In genomic region chr17:70172449-70172848, GRCh38 we compare ENCODE assay signal across 35 cellular contexts. TPM values are rescaled to one million over a fixed set of nuclear protein-coding genes. Genes with fewer than 3 reads are reported as not detected.
A peak's percentile ranks its signal among the peaks of the same experiment; 100 is the strongest.
DNase-seq lines count a peak whose midpoint lies in the region; ATAC-seq, FAIRE-seq and TF ChIP-seq lines count a peak whose summit lies in the region.
"Had no signal": no experiment of that assay in that cellular context is flagged by ENCODE, and none has a peak within 500 bp of the region (broad histone marks: within the 10 kb centered on the region; RNA-seq: fewer than 3 reads in every experiment).

No MANE protein-coding gene starts in this region.

- H3K79me2 ChIP-seq in GM23248 (ENCODE audit: insufficient read depth) = no peaks in the 10 kb centered on the region
- H3K79me2 ChIP-seq in GM12878 (ENCODE audit: control insufficient read depth, insufficient read depth, low read length) = no peaks in the 10 kb centered on the region

- peaks cover 10% of the 10 kb centered on the region for H3K27me3 Mint-ChIP-seq in glutamatergic neuron (ENCODE audit: unreplicated experiment)

- H3K4me1 ChIP-seq in GM23248 (ENCODE audit: insufficient read depth) (peaks cover 13% of the 10 kb centered on the region), GM12878 (ENCODE audit: control insufficient read depth, insufficient read depth, low read length) (peaks cover 8% of the 10 kb centered on the region), psoas muscle (peaks cover 34% of the 10 kb centered on the region)

- no peak overlapping the region for H3K4me2 ChIP-seq in GM23248 (ENCODE audit: unreplicated experiment)
- no peak overlapping the region for H3K4me2 ChIP-seq in GM12878 (ENCODE audit: control insufficient read depth, insufficient read depth)
- H3K4me2 ChIP-seq: GM23338 had no signal

- no peaks in the 10 kb centered on the region; the same call in 1 of the 2 replicates for H3K27me3 ChIP-seq in GM23248 (replicated peaks; ENCODE audit: insufficient read depth)
- H3K27me3 ChIP-seq in GM12878 (replicated peaks in 1 of 2; ENCODE audit: control insufficient read depth in 2 of 2, insufficient read depth in 2 of 2, low read length in 1 of 2) = peaks cover 0 to 10% of the 10 kb centered on the region in 2 experiments; a peak in 1 of 4 replicates
- H3K27me3 ChIP-seq in psoas muscle (ENCODE audit: insufficient read depth in 3 of 3, low read length in 2 of 3) = no peaks in the 10 kb centered on the region
- H3K27me3 ChIP-seq: right atrium auricular region had no signal

- H3K4me3 ChIP-seq in GM23248 (no peak overlapping the region), GM12878 (no peak overlapping the region), psoas muscle (peak overlapping the region; percentile 83)
- H3K4me3 ChIP-seq: GM23338, right atrium auricular region, suprapubic skin had no signal

- peaks cover 10% of the 10 kb centered on the region; the same call in 1 of the 2 replicates for H3F3A ChIP-seq in GM23248 (ENCODE audit: insufficient read depth)

- SMC1A ChIA-PET in GM12878 (lab: Charles Lee; ENCODE audit: uncharacterized antibody, unreplicated experiment) = interaction anchor here (0.8 to 3.5 kb wide), 18 partner anchors 9 to 566 kb away, joined by 3 to 24 read pairs (median 5); no protein-coding TSS in a partner anchor

- H4K20me1 ChIP-seq in GM23248 (ENCODE audit: insufficient read depth) (no peaks in the 10 kb centered on the region), GM12878 (ENCODE audit: control insufficient read depth, insufficient read depth) (no peaks in the 10 kb centered on the region)

- CTCF ChIA-PET in GM12878 (lab: Yijun Ruan, JAX) = interaction anchor here (0.9 to 4.9 kb wide), 7 partner anchors 12 to 382 kb away, joined by 3 to 31 read pairs (median 4); no protein-coding TSS in a partner anchor

- H3K4me3 Mint-ChIP-seq in glutamatergic neuron (ENCODE audit: unreplicated experiment) = peak overlapping the region; percentile 10
- H3K4me3 Mint-ChIP-seq in stimulated activated effector memory CD8-positive, alpha-beta T cell treated with anti-CD3 and anti-CD28 coated beads, Interleukin-12 subunit alpha, Interleukin-12 subunit beta, amount 100 ng/mL, for 72 hours = no peak overlapping the region
- H3K4me3 Mint-ChIP-seq: activated naive CD8-positive, alpha-beta T cell treated with anti-CD3 and anti-CD28 coated beads, Interleukin-2, amount 10 ng/mL, durations not matched to agents 7 days and 5 days; central memory CD8-positive, alpha-beta T cell; HFFc6; IgD-negative memory B cell; memory B cell; naive thymus-derived CD4-positive, alpha-beta T cell; stimulated activated memory B cell treated with anti-CD40 and anti-IgM and Interleukin-4, amounts not matched to agents 10 μg/mL and 1 μg/mL and 100 μg/mL, for 72 hours had no signal

- H3K9me2 ChIP-seq in GM23248 (ENCODE audit: insufficient read depth) = no peaks in the 10 kb centered on the region

- peaks cover 50% of the 10 kb centered on the region for H3K4me1 Mint-ChIP-seq in glutamatergic neuron (ENCODE audit: low read depth, unreplicated experiment)
- H3K4me1 Mint-ChIP-seq in stimulated activated effector memory CD8-positive, alpha-beta T cell treated with anti-CD3 and anti-CD28 coated beads, Interleukin-12 subunit alpha, Interleukin-12 subunit beta, amount 100 ng/mL, for 72 hours = peaks cover 15% of the 10 kb centered on the region

- H3K36me3 Mint-ChIP-seq in glutamatergic neuron (ENCODE audit: unreplicated experiment) = no peaks in the 10 kb centered on the region
- H3K36me3 Mint-ChIP-seq in stimulated activated effector memory CD8-positive, alpha-beta T cell treated with anti-CD3 and anti-CD28 coated beads, Interleukin-12 subunit alpha, Interleukin-12 subunit beta, amount 100 ng/mL, for 72 hours = no peaks in the 10 kb centered on the region
- H3K36me3 Mint-ChIP-seq: activated naive CD8-positive, alpha-beta T cell treated with anti-CD3 and anti-CD28 coated beads, Interleukin-2, amount 10 ng/mL, durations not matched to agents 7 days and 5 days; memory B cell; naive thymus-derived CD4-positive, alpha-beta T cell; stimulated activated memory B cell treated with anti-CD40 and anti-IgM and Interleukin-4, amounts not matched to agents 10 μg/mL and 1 μg/mL and 100 μg/mL, for 72 hours had no signal

- no peak for TF ChIP-seq RAD21 in GM12878 (IDR thresholded peaks at IDR 0.05; ENCODE audit: insufficient read depth, low read depth, low read length)

- H3K27ac ChIP-seq in GM23248 = no peak overlapping the region
- H3K27ac ChIP-seq in GM12878 (ENCODE audit: control insufficient read depth, insufficient read depth) = no peak overlapping the region
- peak overlapping the region; percentile 98 for H3K27ac ChIP-seq in psoas muscle
- H3K27ac ChIP-seq: C4-2B, suprapubic skin, VCaP had no signal

- no TSS peak for BruUV-seq in GM12878 (replicated peaks; lab: Mats Ljungman, UMichigan)

- POLR2A ChIA-PET in GM12878 (lab: Charles Lee) = no interaction called here

- WGBS in GM23248 (ENCODE audit: low coverage in 1 of 2, low lambda C conversion rate in 2 of 2, missing lambda C conversion rate in 2 of 2), 2 experiments = 95 to 96% methylated on average over 2 of the region's 2 CpGs
- WGBS in GM12878 (ENCODE audit: insufficient coverage, insufficient replicate concordance, low lambda C conversion rate, missing lambda C conversion rate) = 0% methylated on average over 2 of the region's 2 CpGs
- 45 to 48% (median 46%) methylated on average over 2 of the region's 2 CpGs for WGBS in psoas muscle, 3 donors

- H3K9ac ChIP-seq in GM23248 = no peak overlapping the region
- H3K9ac ChIP-seq in GM12878 (ENCODE audit: control insufficient read depth, insufficient read depth, low read length) = no peak overlapping the region

- intact Hi-C loops in GM12878 (cut with micrococcal nuclease; ENCODE audit: unreplicated experiment) = no loop called here
- intact Hi-C loops in psoas muscle (cut with DNase I) = loop anchor here in 1 of 2 donors (10.0 kb wide), 1 partner anchor 848 kb away; the partner anchor contains the start of gene ABCA5
- intact Hi-C loops in posterior vena cava (cut with DNase I) = no loop called here

- no peak for TF ChIP-seq EP300 in GM12878 (IDR thresholded peaks at IDR 0.05; ENCODE audit: borderline replicate concordance in 1 of 2, control insufficient read depth in 1 of 2, low read depth in 2 of 2, low read length in 2 of 2)

- H2AFZ ChIP-seq in GM23248 (no peak overlapping the region), GM12878 (ENCODE audit: control insufficient read depth, low read depth, low read length) (no peak overlapping the region)
- H2AFZ ChIP-seq: GM23338 had no signal

- no peak overlapping the region for H3K27ac Mint-ChIP-seq in glutamatergic neuron (ENCODE audit: unreplicated experiment)
- no peak overlapping the region for H3K27ac Mint-ChIP-seq in stimulated activated effector memory CD8-positive, alpha-beta T cell treated with anti-CD3 and anti-CD28 coated beads, Interleukin-12 subunit alpha, Interleukin-12 subunit beta, amount 100 ng/mL, for 72 hours
- H3K27ac Mint-ChIP-seq: activated naive CD8-positive, alpha-beta T cell treated with anti-CD3 and anti-CD28 coated beads, Interleukin-2, amount 10 ng/mL, durations not matched to agents 7 days and 5 days; GM23338; HFFc6; IgD-negative memory B cell; memory B cell; naive thymus-derived CD4-positive, alpha-beta T cell; stimulated activated memory B cell treated with anti-CD40 and anti-IgM and Interleukin-4, amounts not matched to agents 10 μg/mL and 1 μg/mL and 100 μg/mL, for 72 hours had no signal

- in situ Hi-C loops in GM23248 (cut with MboI) = no loop called here
- in situ Hi-C loops in GM12878 (cut with MboI) = no loop called here

- no peaks in the 10 kb centered on the region for H3K36me3 ChIP-seq in GM23248 (ENCODE audit: low read depth)
- no peaks in the 10 kb centered on the region for H3K36me3 ChIP-seq in GM12878 (ENCODE audit: control insufficient read depth in 2 of 2, insufficient read depth in 2 of 2, low read length in 1 of 2)
- H3K36me3 ChIP-seq in psoas muscle (ENCODE audit: insufficient read depth in 1 of 2, low read depth in 1 of 2) = peaks cover 2 to 22% of the 10 kb centered on the region in 2 donors

- no peaks in the 10 kb centered on the region for H3K9me3 ChIP-seq in GM23248 (ENCODE audit: low read depth)
- no peaks in the 10 kb centered on the region for H3K9me3 ChIP-seq in GM12878 (replicated peaks; ENCODE audit: control insufficient read depth, insufficient read depth, low read length)
- no peaks in the 10 kb centered on the region for H3K9me3 ChIP-seq in psoas muscle
- H3K9me3 ChIP-seq: right atrium auricular region, suprapubic skin had no signal

- DNase-seq in GM23248 (peak; percentile 19), GM12878 (ENCODE audit: low read depth, low spot score) (no peak), glutamatergic neuron (no peak), psoas muscle (no peak), GM12891 (ENCODE audit: insufficient read length, low spot score) (no peak), posterior vena cava (ENCODE audit: low spot score) (no peak), NCI-H146 (lab: John Stamatoyannopoulos, UW) (no peak)
- no peak for DNase-seq in stimulated activated effector memory CD8-positive, alpha-beta T cell treated with anti-CD3 and anti-CD28 coated beads, Interleukin-12 subunit alpha, Interleukin-12 subunit beta, amount 100 ng/mL, for 72 hours (ENCODE audit: low spot score in 2 of 2)
- DNase-seq: activated CD4-positive, alpha-beta T cell treated with anti-CD3 and anti-CD28 coated beads for 48 hours; activated effector memory CD4-positive, alpha-beta T cell treated with anti-CD3 and anti-CD28 coated beads, Interleukin-2, amount 50 U/mL, for 16 hours; activated naive CD8-positive, alpha-beta T cell treated with anti-CD3 and anti-CD28 coated beads, Interleukin-2, amount 10 ng/mL, durations not matched to agents 7 days and 5 days; activated T-cell treated with anti-CD3 and anti-CD28 coated beads, Interleukin-2, amount 50 U/mL, for 1 hour; Calu3; DMS79 treated with DMSO at 0.1 percent for 48 hours; head of caudate nucleus; HFFc6; naive thymus-derived CD4-positive, alpha-beta T cell; NCI-H1105; NCI-H1930; NCI-H524 treated with DMSO at 0.1 percent for 48 hours; NK-92 treated with Interleukin-12 subunit alpha and Interleukin-12 subunit beta, amount 100 ng/mL, for 24 hours; stimulated activated CD4-positive, alpha-beta T cell treated with anti-CD3 and anti-CD28 coated beads, Interleukin-12 subunit alpha, Interleukin-12 subunit beta, amount 100 ng/mL, for 4 hours; stimulated activated CD4-positive, alpha-beta T cell treated with anti-CD3 and anti-CD28 coated beads, Interleukin-4, amount 100 ng/mL, for 24 hours had no signal

- peaks cover 11% of the 10 kb centered on the region for H3K9me3 Mint-ChIP-seq in glutamatergic neuron (ENCODE audit: unreplicated experiment)
- no peaks in the 10 kb centered on the region for H3K9me3 Mint-ChIP-seq in stimulated activated effector memory CD8-positive, alpha-beta T cell treated with anti-CD3 and anti-CD28 coated beads, Interleukin-12 subunit alpha, Interleukin-12 subunit beta, amount 100 ng/mL, for 72 hours
- H3K9me3 Mint-ChIP-seq: activated naive CD8-positive, alpha-beta T cell treated with anti-CD3 and anti-CD28 coated beads, Interleukin-2, amount 10 ng/mL, durations not matched to agents 7 days and 5 days; central memory CD8-positive, alpha-beta T cell; GM23338; HFFc6; memory B cell; stimulated activated memory B cell treated with anti-CD40 and anti-IgM and Interleukin-4, amounts not matched to agents 10 μg/mL and 1 μg/mL and 100 μg/mL, for 72 hours had no signal

- no peak for ATAC-seq in GM12878
- ATAC-seq in psoas muscle = no peak
- ATAC-seq in stimulated activated effector memory CD8-positive, alpha-beta T cell treated with anti-CD3 and anti-CD28 coated beads, Interleukin-12 subunit alpha, Interleukin-12 subunit beta, amount 100 ng/mL, for 72 hours = no peak
- ATAC-seq: GM23338; naive thymus-derived CD4-positive, alpha-beta T cell; PC-3; stimulated activated memory B cell treated with anti-CD40 and anti-IgM and Interleukin-4, amounts not matched to agents 10 μg/mL and 1 μg/mL and 100 μg/mL, for 72 hours had no signal

- TF ChIP-seq POLR2A in GM12878 (IDR thresholded peaks at IDR 0.05; ENCODE audit: low read depth, low read length) (no peak), GM12891 (IDR thresholded peaks at IDR 0.05; ENCODE audit: low read depth, low read length) (no peak)

- no peak for TF ChIP-seq CTCF in GM12878 (IDR thresholded peaks at IDR 0.05 in 2 of 3, conservative IDR thresholded peaks at IDR 0.05 in 1 of 3; ENCODE audit: control insufficient read depth in 2 of 3, extremely low read depth in 1 of 3, insufficient read depth in 1 of 3, low read depth in 3 of 3, low read length in 3 of 3)
- TF ChIP-seq CTCF in glutamatergic neuron (IDR thresholded peaks at IDR 0.05; ENCODE audit: partially characterized antibody, unreplicated experiment) = no peak
- TF ChIP-seq CTCF in psoas muscle (IDR thresholded peaks at IDR 0.05) = no peak

- RAD21 ChIA-PET in GM12878 (lab: Charles Lee; ENCODE audit: unreplicated experiment) = interaction anchor here (0.6 to 6.5 kb wide), 9 partner anchors 36 to 566 kb away, joined by 3 to 57 read pairs (median 4); no protein-coding TSS in a partner anchor

- FAIRE-seq in GM12878 (lab: Jason Lieb, UNC) = no peak
- FAIRE-seq in GM12891 (lab: Jason Lieb, UNC) = no peak

RNA-seq across cellular contexts. Expression of gene KCNJ2, which starts 3.1 kb away (rescaled TPM):
- total RNA-seq in GM23248 (2014; rRNA removed; shearing (Covaris generic)) = 0.63 and 1.1 TPM in 2 replicates
- polyA plus RNA-seq in GM23248 (2016; fragmentation: Nextera tagmentation; extraction: Ambion mirVana) (0.68 and 0.75 TPM in 2 replicates), GM12878 (2011; rRNA removed) (2.3 and 2.6 TPM in 2 replicates), GM12878 (2014; fragmentation: Illumina TruSeq; extraction: Trizol) (3.8 and 4.9 TPM in 2 replicates), GM12878 (2014; fragmentation: Nextera tagmentation; extraction: Ambion mirVana) (1 to 10 TPM; 1.6 to 3.0 TPM), GM12878 (2014; rRNA removed) (2.5 and 2.6 TPM in 2 replicates), GM12878 (2016; fragmentation: Nextera tagmentation; extraction: Ambion mirVana) (1 to 10 TPM; 2.6 to 3.3 TPM), psoas muscle (1 to 10 TPM in 2 of 3 donors, under 1 TPM in 1; 0.33 to 6.7 (median 2.1) TPM)
- total RNA-seq in GM12878 (2013; cell fraction: nucleolus; rRNA removed) = 4.2 and 4.7 TPM in 2 replicates
- total RNA-seq in GM12878 (2014; rRNA removed) (6.3 and 8.2 TPM in 2 replicates), GM12878 (2014; rRNA removed; fragmentation: Illumina TruSeq; extraction: Trizol) (8.0 and 8.6 TPM in 2 replicates), GM12878 (2021) (10.0 and 10.1 TPM in 2 replicates), glutamatergic neuron (ENCODE audit: unreplicated experiment) (1.3 TPM), psoas muscle (10 to 100 TPM in 2 of 4 donors, 1 to 10 TPM in 2; 7.9 to 17.7 (median 9.9) TPM), posterior vena cava (1 to 10 TPM; 3.1 to 3.2 TPM)
- not detected for polyA plus RNA-seq in GM12878 (2011; ENCODE audit: low read depth)
- 1.6 and 2.1 TPM in 2 replicates for polyA plus RNA-seq in GM12878 (2011; cell fraction: cytosol; rRNA removed)
- polyA plus RNA-seq in GM12878 (2011; cell fraction: nucleus; rRNA removed) = 1.9 and 2.3 TPM in 2 replicates
- 0.03 and 0.08 TPM in 2 replicates for polyA plus RNA-seq in GM12878 (2012)
- 12.4 and 17.6 TPM in 2 replicates for polyA minus RNA-seq in GM12878 (2011; rRNA and poly(A)+ RNA removed)
- 1.6 and 2.6 TPM in 2 replicates for polyA minus RNA-seq in GM12878 (2011; cell fraction: cytosol; rRNA and poly(A)+ RNA removed)
- polyA minus RNA-seq in GM12878 (2011; cell fraction: nucleus; rRNA and poly(A)+ RNA removed) = 2.9 and 4.6 TPM in 2 replicates
- 0.05 TPM for polyA plus RNA-seq in GM12891 (2012; ENCODE audit: low read depth, missing spikeins)
- total RNA-seq: activated CD8-positive, alpha-beta memory T cell treated with anti-CD3 and anti-CD28 coated beads for 36 hours; activated naive CD8-positive, alpha-beta T cell treated with anti-CD3 and anti-CD28 coated beads, Interleukin-2, amount 10 ng/mL, durations not matched to agents 7 days and 5 days; Calu3; osteocyte had no signal
- polyA plus RNA-seq: IgD-negative memory B cell; naive thymus-derived CD4-positive, alpha-beta T cell had no signal
